Comparison of ENCODE assay signal across 7 cellular contexts in the genomic region with DNA sequence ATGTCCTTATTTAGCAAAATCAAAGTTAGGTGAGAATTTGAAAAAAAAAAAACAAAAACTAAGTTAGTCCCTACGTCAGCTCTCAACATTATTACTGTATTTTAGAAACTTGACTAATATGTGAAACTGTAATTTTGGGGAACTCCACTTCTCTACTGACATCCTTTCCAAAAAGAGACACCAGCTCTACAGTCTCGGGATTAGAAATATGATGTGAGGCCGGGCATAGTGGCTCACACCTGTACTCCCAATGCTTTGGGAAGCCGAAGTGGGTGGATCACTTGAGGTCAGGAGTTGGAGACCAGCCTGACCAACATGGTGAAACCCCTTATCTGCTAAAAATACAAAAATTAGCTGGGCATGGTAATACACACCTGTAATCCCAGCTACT.
DNase-seq lines count a peak whose midpoint lies in the region; ATAC-seq and TF ChIP-seq lines count a peak whose summit lies in the region.
"Not testable (repeated sequence)": the region's sequence is repeated elsewhere in the genome, so short reads cannot be mapped to it uniquely, and the experiment has no call there.

No MANE protein-coding gene starts in this region.

- TF ChIP-seq CTCF in left ventricle myocardium inferior (IDR thresholded peaks at IDR 0.05; ENCODE audit: borderline replicate concordance); neutrophil (IDR thresholded peaks at IDR 0.05): not testable (repeated sequence)

- H3K9me3 Mint-ChIP-seq in CD4-positive, CD25-positive, alpha-beta regulatory T cell; IgD-negative memory B cell; activated T-helper 17 cell treated with anti-CD3 and anti-CD28 coated beads, Interleukin-2, amount 50 U/mL, for 72 hours: not testable (repeated sequence)

- peak overlapping the region; percentile 26 to 83 (median 37) for H3K4me3 Mint-ChIP-seq in CD4-positive, CD25-positive, alpha-beta regulatory T cell
- H3K4me3 Mint-ChIP-seq in IgD-negative memory B cell, result peak overlapping the region; percentile 63 to 85 (median 83)
- H3K4me3 Mint-ChIP-seq in T-helper 17 cell, result not testable (repeated sequence)
- H3K4me3 Mint-ChIP-seq in activated T-helper 17 cell treated with anti-CD3 and anti-CD28 coated beads, Interleukin-2, amount 50 U/mL, for 72 hours, result peak overlapping the region; percentile 60

- peak overlapping the region; percentile 37 for H3K4me3 ChIP-seq in CD4-positive, CD25-positive, alpha-beta regulatory T cell (ENCODE audit: low read depth, low read length)
- H3K4me3 ChIP-seq in left ventricle myocardium inferior; neutrophil (ENCODE audit: low read depth in 1 of 2, low read length in 1 of 2): not testable (repeated sequence)

- H3K4me1 ChIP-seq in CD4-positive, CD25-positive, alpha-beta regulatory T cell (ENCODE audit: control insufficient read depth, insufficient read depth, low read length, poor library complexity, severe bottlenecking), result peaks cover 28% of the 10 kb centered on the region
- H3K4me1 ChIP-seq in left ventricle myocardium inferior (peaks cover 73% of the 10 kb centered on the region), neutrophil (ENCODE audit: control insufficient read depth in 1 of 2, insufficient read depth in 1 of 2, low read depth in 1 of 2, low read length in 1 of 2) (peaks cover 15 to 39% of the 10 kb centered on the region in 2 experiments)

- not testable (repeated sequence) for DNase-seq in CD4-positive, CD25-positive, alpha-beta regulatory T cell; T-helper 17 cell; left ventricle myocardium inferior

- H3K9me3 ChIP-seq in CD4-positive, CD25-positive, alpha-beta regulatory T cell (ENCODE audit: control insufficient read depth in 2 of 2, low read length in 2 of 2); T-helper 17 cell (ENCODE audit: control insufficient read depth, low read length, poor library complexity, severe bottlenecking); left ventricle myocardium inferior (replicated peaks); neutrophil: not testable (repeated sequence)

- intact Hi-C loops in left ventricle myocardium inferior (cut with micrococcal nuclease), result not testable (repeated sequence)

- H3K36me3 Mint-ChIP-seq in CD4-positive, CD25-positive, alpha-beta regulatory T cell; IgD-negative memory B cell; T-helper 17 cell (ENCODE audit: low read depth); activated T-helper 17 cell treated with anti-CD3 and anti-CD28 coated beads, Interleukin-2, amount 50 U/mL, for 72 hours (ENCODE audit: low read depth): not testable (repeated sequence)

- peak overlapping the region; percentile 66 for H3K27ac ChIP-seq in CD4-positive, CD25-positive, alpha-beta regulatory T cell (ENCODE audit: insufficient read depth, low read length, poor library complexity, severe bottlenecking)
- H3K27ac ChIP-seq in left ventricle myocardium inferior (replicated peaks) (peak overlapping the region; percentile 80), neutrophil (peak overlapping the region; percentile 17)

- not testable (repeated sequence) for H3K36me3 ChIP-seq in CD4-positive, CD25-positive, alpha-beta regulatory T cell (ENCODE audit: control insufficient read depth, insufficient read depth, low read length); left ventricle myocardium inferior; neutrophil

- not testable (repeated sequence) for H3K27me3 ChIP-seq in CD4-positive, CD25-positive, alpha-beta regulatory T cell (ENCODE audit: control insufficient read depth, insufficient read depth, low read length); left ventricle myocardium inferior (ENCODE audit: low read depth); neutrophil

- H3K4me1 Mint-ChIP-seq in CD4-positive, CD25-positive, alpha-beta regulatory T cell, result peaks cover 32 to 71% (median 52%) of the 10 kb centered on the region in 4 donors
- H3K4me1 Mint-ChIP-seq in IgD-negative memory B cell (peaks cover 54 to 63% (median 60%) of the 10 kb centered on the region in 3 donors), T-helper 17 cell (peaks cover 27% of the 10 kb centered on the region)
- H3K4me1 Mint-ChIP-seq in activated T-helper 17 cell treated with anti-CD3 and anti-CD28 coated beads, Interleukin-2, amount 50 U/mL, for 72 hours, result peaks cover 24% of the 10 kb centered on the region

- peak overlapping the region; percentile 68 to 91 (median 76) for H3K27ac Mint-ChIP-seq in CD4-positive, CD25-positive, alpha-beta regulatory T cell
- H3K27ac Mint-ChIP-seq in IgD-negative memory B cell, result peak overlapping the region; percentile 94 to 96 (median 96)
- H3K27ac Mint-ChIP-seq in T-helper 17 cell, result peak overlapping the region; percentile 78
- peak overlapping the region; percentile 71 for H3K27ac Mint-ChIP-seq in activated T-helper 17 cell treated with anti-CD3 and anti-CD28 coated beads, Interleukin-2, amount 50 U/mL, for 72 hours

- not testable (repeated sequence) for H3K27me3 Mint-ChIP-seq in CD4-positive, CD25-positive, alpha-beta regulatory T cell; IgD-negative memory B cell; T-helper 17 cell; activated T-helper 17 cell treated with anti-CD3 and anti-CD28 coated beads, Interleukin-2, amount 50 U/mL, for 72 hours

- not testable (repeated sequence) for ATAC-seq in CD4-positive, CD25-positive, alpha-beta regulatory T cell (ENCODE audit: low read depth in 2 of 2)
- ATAC-seq in GM18907 (IDR thresholded peaks at IDR 0.05; ENCODE audit: unreplicated experiment), result peak; percentile 45
- peak; percentile 59 for ATAC-seq in T-helper 17 cell
- ATAC-seq in activated T-helper 17 cell treated with anti-CD3 and anti-CD28 coated beads, Interleukin-2, amount 50 U/mL, for 72 hours (replicated peaks), result peak; percentile 82

Comparison
In these comparisons a context has a peak if more than half of its experiments do, and no peak if none do; other contexts are left out.
1. H3K27ac ChIP-seq: peak in every context shown above with its lines; median percentile 80 in left ventricle myocardium inferior; 66 in CD4-positive, CD25-positive, alpha-beta regulatory T cell; 17 in neutrophil.